In genomic region chr5:29990681-29991080, GRCh38 we compare ENCODE assay signal across 4 cellular contexts.
TF ChIP-seq lines count a peak whose summit lies in the region.

No MANE protein-coding gene starts in this region.

TF ChIP-seq in HepG2, 621 proteins besides CTCF, POLR2A, EP300 and RAD21:
- TF ChIP-seq MAFK (conservative IDR thresholded peaks at IDR 0.05 in 1 of 2, IDR thresholded peaks at IDR 0.05 in 1 of 2; ENCODE audit: low read length in 2 of 2): peak; percentile 69 to 87
- no peak for TF ChIP-seq ZNF343 (CRISPR knock-in tag; IDR thresholded peaks at IDR 0.05)
- no peak for TF ChIP-seq SMAD1 (CRISPR knock-in tag; IDR thresholded peaks at IDR 0.05; ENCODE audit: borderline replicate concordance, low read depth)
- peak; percentile 75 for TF ChIP-seq MAFF (IDR thresholded peaks at IDR 0.05; ENCODE audit: low read depth, low read length)
- TF ChIP-seq NFE2L2 (IDR thresholded peaks at IDR 0.05; ENCODE audit: low read length): no peak
- TF ChIP-seq FOXK1 (CRISPR knock-in tag; IDR thresholded peaks at IDR 0.05; ENCODE audit: borderline replicate concordance, low read depth): no peak

TF ChIP-seq in A549, 52 proteins besides CTCF, POLR2A, EP300 and RAD21:
- TF ChIP-seq MAFK (IDR thresholded peaks at IDR 0.05; ENCODE audit: partially characterized antibody) (peak; percentile 79), PBX3 (IDR thresholded peaks at IDR 0.05) (no peak), MYC (IDR thresholded peaks at IDR 0.05; ENCODE audit: borderline replicate concordance, low read length) (no peak), HES2 (IDR thresholded peaks at IDR 0.05) (no peak), FOXS1 (CRISPR knock-in tag; IDR thresholded peaks at IDR 0.05) (no peak)

TF ChIP-seq in IMR-90, 13 proteins besides CTCF, POLR2A, EP300 and RAD21:
- no peak for TF ChIP-seq BHLHE40 (IDR thresholded peaks at IDR 0.05; ENCODE audit: low read depth, low read length)
- TF ChIP-seq USF2 (IDR thresholded peaks at IDR 0.05; ENCODE audit: low read depth, low read length): no peak
- TF ChIP-seq MAFK (IDR thresholded peaks at IDR 0.05; ENCODE audit: low read depth, low read length): peak; percentile 49; the same call in 1 of the 2 replicates

TF ChIP-seq in K562, 482 proteins besides CTCF, POLR2A, EP300 and RAD21:
- no peak for TF ChIP-seq MIER1 (IDR thresholded peaks at IDR 0.05; ENCODE audit: low read depth)
- TF ChIP-seq MAFG (tag; conservative IDR thresholded peaks at IDR 0.05): peak; percentile 78
- TF ChIP-seq XRCC4 (IDR thresholded peaks at IDR 0.05; ENCODE audit: extremely low read depth, insufficient read depth, insufficient read length): no peak
- no peak for TF ChIP-seq E2F3 (CRISPR knock-in tag; IDR thresholded peaks at IDR 0.05)
- peak; percentile 56; the same call in 1 of the 2 replicates for TF ChIP-seq MAFK (IDR thresholded peaks at IDR 0.05; ENCODE audit: low read length)
- peak; percentile 89 for TF ChIP-seq ZNF316 (IDR thresholded peaks at IDR 0.05)
- TF ChIP-seq ZKSCAN8 (CRISPR knock-in tag; IDR thresholded peaks at IDR 0.05): no peak
- peak; percentile 75 for TF ChIP-seq C11orf30 (IDR thresholded peaks at IDR 0.05; ENCODE audit: low read depth)
- no peak for TF ChIP-seq NCOR1 (IDR thresholded peaks at IDR 0.05)
- no peak for TF ChIP-seq BDP1 (IDR thresholded peaks at IDR 0.05; ENCODE audit: insufficient read depth, insufficient read length)
- peak; percentile 49 for TF ChIP-seq MAFF (IDR thresholded peaks at IDR 0.05; ENCODE audit: low read length)
- no peak for TF ChIP-seq HDAC2 (IDR thresholded peaks at IDR 0.05)
- TF ChIP-seq NRF1 (conservative IDR thresholded peaks at IDR 0.05 in 1 of 2, IDR thresholded peaks at IDR 0.05 in 1 of 2): no peak
